ENCODE assay signal across 14 cellular contexts in the genomic region with DNA sequence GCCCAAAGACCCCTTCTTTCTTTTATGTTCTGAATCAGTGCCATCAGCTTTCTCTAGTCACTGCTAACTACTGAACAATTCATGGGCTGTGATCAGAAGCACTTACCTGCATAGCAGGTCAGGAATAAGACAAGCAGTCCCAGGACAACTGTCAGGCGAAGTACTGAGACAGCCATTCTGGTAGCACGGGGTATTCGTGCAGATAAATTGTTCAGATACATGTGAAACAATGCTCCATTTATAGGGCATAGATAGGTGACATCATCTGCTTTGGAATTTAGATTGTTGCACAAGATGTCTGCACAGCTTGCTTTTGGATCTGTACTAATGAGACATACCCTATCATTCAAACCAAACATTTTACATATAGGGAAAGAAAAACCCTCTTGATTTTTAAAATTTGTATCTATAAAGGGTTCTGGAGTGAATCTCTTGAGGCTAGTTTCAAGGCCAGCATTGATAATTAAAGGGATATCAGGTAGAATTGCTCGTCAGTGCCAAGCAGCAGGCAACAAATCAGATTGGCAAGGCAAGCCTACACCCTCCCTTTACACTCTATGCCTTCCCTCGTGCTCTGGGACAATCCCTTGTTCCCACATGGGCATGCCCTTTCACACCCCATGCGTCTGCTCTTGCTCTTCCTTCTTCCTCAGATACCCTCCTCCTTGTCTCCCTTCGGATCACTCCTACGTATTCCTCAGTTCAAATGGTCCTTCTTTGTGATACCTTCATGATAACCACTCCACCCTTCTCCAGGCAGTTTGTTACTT. TPM values are rescaled to one million over a fixed set of nuclear protein-coding genes. Genes with fewer than 3 reads are reported as not detected.
A peak's percentile ranks its signal among the peaks of the same experiment; 100 is the strongest.
DNase-seq lines count a peak whose midpoint lies in the region; ATAC-seq and TF ChIP-seq lines count a peak whose summit lies in the region.
"Had no signal": no experiment of that assay in that cellular context is flagged by ENCODE, and none has a peak within 500 bp of the region (broad histone marks: within the 10 kb centered on the region; RNA-seq: fewer than 3 reads in every experiment).

Gene C5orf46 (minus strand): TSS at position 213 of the 770 bp plus-strand sequence. CDS start 37 bp downstream, at position 176.

- H3K79me2 ChIP-seq in fibroblast of lung (ENCODE audit: control insufficient read depth, insufficient read depth, low read length) (no peaks in the 10 kb centered on the region), osteoblast (ENCODE audit: insufficient read depth, low read length) (no peaks in the 10 kb centered on the region)

- H3K4me2 ChIP-seq in fibroblast of lung (ENCODE audit: extremely low read depth, insufficient read depth, low read length) (no peak within 1 kb of the TSS), osteoblast (ENCODE audit: insufficient read depth, low read length) (peak within 1 kb of the TSS; percentile 25)

- H3K4me1 ChIP-seq in fibroblast of lung (ENCODE audit: control insufficient read depth, extremely low read depth, insufficient read depth, low read length) (no peaks in the 10 kb centered on the region), osteoblast (ENCODE audit: insufficient read depth, low read length) (peaks cover 4% of the 10 kb centered on the region)

- H3K36me3 ChIP-seq in fibroblast of lung (ENCODE audit: control insufficient read depth, insufficient read depth, low read length) = no peaks in the 10 kb centered on the region
- H3K36me3 ChIP-seq in osteoblast (ENCODE audit: insufficient read depth, low read length) = no peaks in the 10 kb centered on the region

- TF ChIP-seq CTCF in fibroblast of lung (conservative IDR thresholded peaks at IDR 0.05 in 1 of 2, IDR thresholded peaks at IDR 0.05 in 1 of 2; ENCODE audit: low read depth in 1 of 2, low read length in 2 of 2) (no peak), osteoblast (IDR thresholded peaks at IDR 0.05; ENCODE audit: extremely low read depth, low read depth, low read length) (no peak)

- H3K4me3 ChIP-seq in fibroblast of lung (replicated peaks in 1 of 4; ENCODE audit: control extremely low read depth in 1 of 4, insufficient read depth in 1 of 4, low read depth in 3 of 4, low read length in 4 of 4) = no peak within 1 kb of the TSS
- H3K4me3 ChIP-seq in osteoblast (ENCODE audit: insufficient read depth, low read length) = peak within 1 kb of the TSS; percentile 11

- H3K9ac ChIP-seq in fibroblast of lung (ENCODE audit: insufficient read depth, low read length) = no peak within 1 kb of the TSS

- H3K9me3 ChIP-seq in fibroblast of lung (ENCODE audit: control insufficient read depth, insufficient read depth, low read depth, low read length) (no peaks in the 10 kb centered on the region), osteoblast (ENCODE audit: low read depth, low read length) (no peaks in the 10 kb centered on the region)

- DNase-seq in ELR (ENCODE audit: low read depth) (peak; percentile 63), SK-MEL-5 (ENCODE audit: low read depth, low spot score) (peak; percentile 61), fibroblast of lung (ENCODE audit: low read depth in 2 of 2) (peak; percentile 50 to 88), osteoblast (ENCODE audit: insufficient read length, low spot score, missing footprints) (no peak), SIG-M5 (lab: John Stamatoyannopoulos, UW) (no peak), DMS79 (lab: John Stamatoyannopoulos, UW) (no peak)
- DNase-seq in activated CD4-positive, alpha-beta T cell treated with anti-CD3 and anti-CD28 coated beads, Interleukin-2, amount 50 U/mL, for 4 hours = no peak
- DNase-seq: activated CD4-positive, alpha-beta T cell treated with anti-CD3 and anti-CD28 coated beads for 48 hours; CD4-positive, CD25-positive, alpha-beta regulatory T cell; erythroblast; NCI-H2107 had no signal

- ATAC-seq in HG03460 (IDR thresholded peaks at IDR 0.05; ENCODE audit: unreplicated experiment) = no peak

- H3K27ac ChIP-seq in fibroblast of lung (ENCODE audit: insufficient read depth, low read length) (no peak within 1 kb of the TSS), osteoblast (ENCODE audit: low read depth, low read length) (peak within 1 kb of the TSS; percentile 37)

- H2AFZ ChIP-seq in fibroblast of lung (ENCODE audit: low read length) = no peak within 1 kb of the TSS
- H2AFZ ChIP-seq in osteoblast (ENCODE audit: low read length) = peak within 1 kb of the TSS; percentile 17

- H3K27me3 ChIP-seq in fibroblast of lung (ENCODE audit: control insufficient read depth, insufficient read depth, low read length) (no peaks in the 10 kb centered on the region), osteoblast (ENCODE audit: insufficient read depth, low read length) (no peaks in the 10 kb centered on the region)

- in situ Hi-C loops in SK-MEL-5 (cut with HindIII; ENCODE audit: low pct_unique_long_range_greater_than_20kb, low sequenced_read_pairs) = no loop called here

- no peaks in the 10 kb centered on the region for H4K20me1 ChIP-seq in fibroblast of lung (ENCODE audit: control insufficient read depth, extremely low read depth, insufficient read depth, low read length)
- no peaks in the 10 kb centered on the region for H4K20me1 ChIP-seq in osteoblast (ENCODE audit: insufficient read depth, low read length)

RNA-seq across cellular contexts. Expression of gene C5orf46, which starts in this region (rescaled TPM):
- not detected in 2 replicates for total RNA-seq in SK-MEL-5 (2014; rRNA removed; shearing (Covaris generic))
- 0.48 TPM in 1 of 2 replicates, not detected in the other for polyA plus RNA-seq in SK-MEL-5 (2015; cell fraction: cytosol; rRNA removed)
- not detected in 2 replicates for polyA plus RNA-seq in SK-MEL-5 (2015; cell fraction: nucleus; rRNA removed)
- total RNA-seq in fibroblast of lung (not detected in 2 replicates), osteoblast (not detected in 2 replicates)
- not detected in 2 replicates for polyA plus RNA-seq in fibroblast of lung
- polyA plus RNA-seq in fibroblast of lung (2012) = 0.36 TPM in 1 of 2 replicates, not detected in the other
- not detected in 2 replicates for polyA minus RNA-seq in fibroblast of lung (ENCODE audit: low replicate concordance)
- total RNA-seq: CD4-positive, CD25-positive, alpha-beta regulatory T cell; lung microvascular endothelial cell; pulmonary artery endothelial cell had no signal
- polyA plus RNA-seq: CD4-positive, CD25-positive, alpha-beta regulatory T cell had no signal

Comparison
In these comparisons a context has a peak if more than half of its experiments do, and no peak if none do; other contexts are left out.
1. Peak in DNase-seq in SK-MEL-5; RNA of the gene not detected or under 1 TPM.
2. Peak in DNase-seq in fibroblast of lung; RNA of the gene not detected or under 1 TPM.